In genomic region chr17:62966426-62967110, GRCh38 we compare ENCODE assay signal across 8 cellular contexts. TPM values are rescaled to one million over a fixed set of nuclear protein-coding genes. Genes with fewer than 3 reads are reported as not detected.
DNase-seq lines count a peak whose midpoint lies in the region; ATAC-seq, FAIRE-seq and TF ChIP-seq lines count a peak whose summit lies in the region.

No MANE protein-coding gene starts in this region.

- intact Hi-C loops in PC-3 (cut with micrococcal nuclease) = loop anchor here (5.0 to 10.0 kb wide), 2 partner anchors 204 to 402 kb away; no protein-coding TSS in a partner anchor
- intact Hi-C loops in left ventricle myocardium inferior (cut with micrococcal nuclease) = loop anchor here (5.0 kb wide), 1 partner anchor 259 kb away; no protein-coding TSS in a partner anchor

- TF ChIP-seq POLR2A in H54 (IDR thresholded peaks at IDR 0.05; ENCODE audit: low read depth, low read length) = no peak; the same call in 1 of the 2 replicates

- H3K4me3 ChIP-seq in DND-41 (ENCODE audit: low read depth in 1 of 2, low read length in 2 of 2) = peak overlapping the region; percentile 20 to 67; a peak in 3 of 4 replicates
- peak overlapping the region; percentile 88 for H3K4me3 ChIP-seq in PC-3 (ENCODE audit: low read length)
- peak overlapping the region; percentile 92 for H3K4me3 ChIP-seq in left ventricle myocardium inferior

- H4K20me1 ChIP-seq in DND-41 (ENCODE audit: insufficient read depth, low read length) (no peaks in the 10 kb centered on the region), PC-3 (ENCODE audit: low read length) (peaks cover 8% of the 10 kb centered on the region; the same call in 1 of the 2 replicates)

- no peaks in the 10 kb centered on the region for H3K9me2 ChIP-seq in PC-3 (replicated peaks; ENCODE audit: low read length)

- H3K36me3 Mint-ChIP-seq in activated naive CD4-positive, alpha-beta T cell treated with anti-CD3 and anti-CD28 coated beads, Interleukin-2, amount 50 U/mL, for 24 hours = peaks cover 2% of the 10 kb centered on the region

- CTCF ChIA-PET in PC-3 (lab: Charles Lee) = interaction anchor here (0.7 to 1.3 kb wide), 4 partner anchors 10 to 205 kb away, joined by 3 to 6 read pairs (median 4); no protein-coding TSS in a partner anchor

- ATAC-seq in DND-41 (ENCODE audit: insufficient read depth, low read depth) (peak; percentile 58), PC-3 (peak; percentile 53), HG02870 (IDR thresholded peaks at IDR 0.05; ENCODE audit: unreplicated experiment) (no peak)

- peak overlapping the region; percentile 87 for H3K4me3 Mint-ChIP-seq in activated naive CD4-positive, alpha-beta T cell treated with anti-CD3 and anti-CD28 coated beads, Interleukin-2, amount 50 U/mL, for 24 hours

- H3K9me3 Mint-ChIP-seq in activated naive CD4-positive, alpha-beta T cell treated with anti-CD3 and anti-CD28 coated beads, Interleukin-2, amount 50 U/mL, for 24 hours = no peaks in the 10 kb centered on the region

- H3K27me3 Mint-ChIP-seq in activated naive CD4-positive, alpha-beta T cell treated with anti-CD3 and anti-CD28 coated beads, Interleukin-2, amount 50 U/mL, for 24 hours = no peaks in the 10 kb centered on the region

- no peaks in the 10 kb centered on the region for H3F3A ChIP-seq in PC-3 (ENCODE audit: low read length, unreplicated experiment)

- peak; percentile 26 for DNase-seq in DND-41
- peak; percentile 45 for DNase-seq in H54 (ENCODE audit: insufficient read length, low spot score)
- peak; percentile 41 for DNase-seq in PC-3
- DNase-seq in left ventricle myocardium inferior = peak; percentile 64
- DNase-seq in renal cortical epithelial cell (ENCODE audit: low read depth) = peak; percentile 39
- no peak for DNase-seq in UCSD-AML1 (lab: John Stamatoyannopoulos, UW; ENCODE audit: unreplicated experiment)

- H3K27ac ChIP-seq in DND-41 (ENCODE audit: low read length) = peak overlapping the region; percentile 41; the same call in 1 of the 2 replicates
- H3K27ac ChIP-seq in PC-3 (ENCODE audit: low read length) = no peak overlapping the region
- peak overlapping the region; percentile 80 for H3K27ac ChIP-seq in left ventricle myocardium inferior (replicated peaks)

- FAIRE-seq in H54 (lab: Jason Lieb, UNC) = no peak

- H3K9me3 ChIP-seq in DND-41 (ENCODE audit: insufficient read depth, low read length, severe bottlenecking) (no peaks in the 10 kb centered on the region), PC-3 (ENCODE audit: low read length) (no peaks in the 10 kb centered on the region), left ventricle myocardium inferior (replicated peaks) (no peaks in the 10 kb centered on the region)

- H3K79me2 ChIP-seq in DND-41 (ENCODE audit: insufficient read depth, low read length) = 0 out of 2 replicates have a peak, but pooled peaks cover 5% of the 10 kb centered on the region
- peaks cover 50% of the 10 kb centered on the region for H3K79me2 ChIP-seq in PC-3 (ENCODE audit: low read length)

- peaks cover 27% of the 10 kb centered on the region for H3K4me1 Mint-ChIP-seq in activated naive CD4-positive, alpha-beta T cell treated with anti-CD3 and anti-CD28 coated beads, Interleukin-2, amount 50 U/mL, for 24 hours

- BruUV-seq in PC-3 (replicated peaks; lab: Mats Ljungman, UMichigan) = no TSS peak

- H3K27ac Mint-ChIP-seq in activated naive CD4-positive, alpha-beta T cell treated with anti-CD3 and anti-CD28 coated beads, Interleukin-2, amount 50 U/mL, for 24 hours = peak overlapping the region; percentile 26

- peaks cover 36% of the 10 kb centered on the region for H3K4me1 ChIP-seq in DND-41 (ENCODE audit: insufficient read depth, low read length)
- peaks cover 55% of the 10 kb centered on the region for H3K4me1 ChIP-seq in PC-3 (ENCODE audit: insufficient read depth, low read length)
- H3K4me1 ChIP-seq in left ventricle myocardium inferior = peaks cover 27% of the 10 kb centered on the region

- peak overlapping the region; percentile 78 for H3K9ac ChIP-seq in DND-41 (ENCODE audit: low read depth, low read length)
- peak overlapping the region; percentile 73 for H3K9ac ChIP-seq in PC-3 (ENCODE audit: low read length)

- H3K4me2 ChIP-seq in DND-41 (ENCODE audit: insufficient read depth, low read length) (peak overlapping the region; percentile 85), PC-3 (ENCODE audit: low read length) (peak overlapping the region; percentile 83)

- H3K36me3 ChIP-seq in DND-41 (ENCODE audit: insufficient read depth, low read length) = no peaks in the 10 kb centered on the region
- H3K36me3 ChIP-seq in PC-3 (ENCODE audit: low read depth, low read length) = no peaks in the 10 kb centered on the region
- no peaks in the 10 kb centered on the region for H3K36me3 ChIP-seq in left ventricle myocardium inferior

- H3K27me3 ChIP-seq in DND-41 (ENCODE audit: insufficient read depth, low read length, poor library complexity) = peaks cover 11% of the 10 kb centered on the region
- H3K27me3 ChIP-seq in PC-3 (ENCODE audit: low read length) = no peaks in the 10 kb centered on the region
- no peaks in the 10 kb centered on the region for H3K27me3 ChIP-seq in left ventricle myocardium inferior (ENCODE audit: low read depth)

- POLR2A ChIA-PET in PC-3 (lab: Charles Lee; ENCODE audit: unreplicated experiment) = interaction anchor here (0.7 kb wide), 1 partner anchor 268 kb away, joined by 3 read pairs; no protein-coding TSS in a partner anchor

- TF ChIP-seq CTCF in DND-41 (IDR thresholded peaks at IDR 0.05; ENCODE audit: borderline replicate concordance, extremely low read depth, low read length, poor library complexity, severe bottlenecking) = no peak
- TF ChIP-seq CTCF in PC-3 (conservative IDR thresholded peaks at IDR 0.05; ENCODE audit: low read depth, low read length) = no peak
- no peak for TF ChIP-seq CTCF in left ventricle myocardium inferior (IDR thresholded peaks at IDR 0.05; ENCODE audit: borderline replicate concordance)

- peak overlapping the region; percentile 82 for H2AFZ ChIP-seq in DND-41 (ENCODE audit: low read depth, low read length)
- peak overlapping the region; percentile 73 for H2AFZ ChIP-seq in PC-3 (ENCODE audit: low read length)

RNA-seq across cellular contexts. Expression of gene TANC2, which starts 0.5 kb away (rescaled TPM):
- total RNA-seq in PC-3 (2014; rRNA removed) (24.2 and 58.1 TPM in 2 replicates), left ventricle myocardium inferior (9.0 TPM), renal cortical epithelial cell (37.9 and 89.6 TPM in 2 replicates)
